Comparison of ENCODE assay signal across 8 cellular contexts in the genomic region with DNA sequence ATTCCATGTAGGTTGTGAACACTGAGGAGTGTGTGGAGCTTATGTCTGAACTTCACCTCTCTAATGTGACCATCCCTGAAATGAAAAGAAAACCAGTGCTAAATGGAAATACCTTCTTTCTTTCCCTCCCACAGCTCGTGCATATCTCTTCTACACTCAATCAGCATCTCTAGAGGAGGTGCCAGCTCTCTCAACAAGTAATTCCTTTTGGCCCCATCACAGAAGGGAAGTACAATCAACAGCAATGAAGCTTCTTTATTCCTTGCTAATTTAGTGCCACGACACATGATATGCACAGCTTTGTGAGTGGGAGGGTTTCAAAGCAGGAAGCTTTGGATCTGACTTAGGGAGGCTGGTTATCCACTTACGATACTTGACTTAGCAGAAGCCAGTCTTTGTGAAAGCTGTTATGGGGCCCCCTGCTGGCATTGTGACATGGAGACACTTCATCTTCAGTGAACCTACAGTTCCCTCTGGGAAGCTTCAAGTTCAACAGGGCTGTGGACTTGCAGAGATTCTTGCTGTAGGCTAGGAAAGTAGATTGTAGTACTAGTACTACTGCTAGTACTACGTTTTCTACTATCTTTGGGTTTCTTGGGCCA.
A peak's percentile ranks its signal among the peaks of the same experiment; 100 is the strongest.
DNase-seq lines count a peak whose midpoint lies in the region; ATAC-seq, FAIRE-seq and TF ChIP-seq lines count a peak whose summit lies in the region.

No MANE protein-coding gene starts in this region.

- H3K4me3 Mint-ChIP-seq in stimulated activated effector memory CD8-positive, alpha-beta T cell treated with anti-CD3 and anti-CD28 coated beads, Interleukin-12 subunit alpha, Interleukin-12 subunit beta, amount 100 ng/mL, for 72 hours = no peak overlapping the region

- H3K27me3 ChIP-seq in WERI-Rb-1 (ENCODE audit: insufficient read depth, low read depth, severe bottlenecking) (peaks cover 19% of the 10 kb centered on the region), pancreas (no peaks in the 10 kb centered on the region)

- H3K4me1 Mint-ChIP-seq in stimulated activated effector memory CD8-positive, alpha-beta T cell treated with anti-CD3 and anti-CD28 coated beads, Interleukin-12 subunit alpha, Interleukin-12 subunit beta, amount 100 ng/mL, for 72 hours = no peaks in the 10 kb centered on the region

- H3K4me3 ChIP-seq in WERI-Rb-1 (ENCODE audit: low read depth, low read length) (no peak overlapping the region), fibroblast of villous mesenchyme (ENCODE audit: low read depth, low read length) (no peak overlapping the region), pancreas (no peak overlapping the region)

- no peaks in the 10 kb centered on the region for H3K4me1 ChIP-seq in pancreas

- no peaks in the 10 kb centered on the region for H3K9me3 Mint-ChIP-seq in stimulated activated effector memory CD8-positive, alpha-beta T cell treated with anti-CD3 and anti-CD28 coated beads, Interleukin-12 subunit alpha, Interleukin-12 subunit beta, amount 100 ng/mL, for 72 hours

- peak; percentile 86 for TF ChIP-seq CTCF in WERI-Rb-1 (IDR thresholded peaks at IDR 0.05; ENCODE audit: low read depth, low read length)
- peak; percentile 82 for TF ChIP-seq CTCF in fibroblast of villous mesenchyme (IDR thresholded peaks at IDR 0.05; ENCODE audit: insufficient read depth, low read depth, low read length)
- peak; percentile 22 to 48 (median 38) for TF ChIP-seq CTCF in pancreas (IDR thresholded peaks at IDR 0.05)

- ATAC-seq in GM19463 (IDR thresholded peaks at IDR 0.05; ENCODE audit: unreplicated experiment) (peak; percentile 73), pancreas (peak in 3 of 4 donors; percentile 56 to 70 (median 57))
- no peak for ATAC-seq in stimulated activated effector memory CD8-positive, alpha-beta T cell treated with anti-CD3 and anti-CD28 coated beads, Interleukin-12 subunit alpha, Interleukin-12 subunit beta, amount 100 ng/mL, for 72 hours

- DNase-seq in CD1c-positive myeloid dendritic cell (ENCODE audit: extremely low spot score) = peak; percentile 85
- DNase-seq in NCI-H1092 treated with DMSO at 0.1 percent for 48 hours (lab: John Stamatoyannopoulos, UW) = peak; percentile 27
- DNase-seq in WERI-Rb-1 = peak; percentile 90
- DNase-seq in fibroblast of villous mesenchyme (ENCODE audit: low read depth) = peak; percentile 82
- peak in 5 of 6 donors; percentile 5 to 62 (median 36) for DNase-seq in pancreas
- DNase-seq in NCI-H2081 treated with DMSO at 0.1 percent for 48 hours (lab: John Stamatoyannopoulos, UW) = no peak
- no peak for DNase-seq in stimulated activated effector memory CD8-positive, alpha-beta T cell treated with anti-CD3 and anti-CD28 coated beads, Interleukin-12 subunit alpha, Interleukin-12 subunit beta, amount 100 ng/mL, for 72 hours (ENCODE audit: low spot score in 2 of 2)

- H3K9me3 ChIP-seq in WERI-Rb-1 (ENCODE audit: severe bottlenecking) (no peaks in the 10 kb centered on the region), pancreas (no peaks in the 10 kb centered on the region)

- no peak for FAIRE-seq in pancreas (lab: Jason Lieb, UNC)

- intact Hi-C loops in pancreas (cut with DNase I) = no loop called here

- H3K27ac ChIP-seq in WERI-Rb-1 (no peak overlapping the region), pancreas (no peak overlapping the region)

- WGBS in pancreas, 2 donors = 20 to 23% methylated on average over 4 of the region's 4 CpGs

- H3K36me3 ChIP-seq in WERI-Rb-1 (no peaks in the 10 kb centered on the region), pancreas (no peaks in the 10 kb centered on the region)

- no peaks in the 10 kb centered on the region for H3K36me3 Mint-ChIP-seq in stimulated activated effector memory CD8-positive, alpha-beta T cell treated with anti-CD3 and anti-CD28 coated beads, Interleukin-12 subunit alpha, Interleukin-12 subunit beta, amount 100 ng/mL, for 72 hours

- no peak overlapping the region for H3K27ac Mint-ChIP-seq in stimulated activated effector memory CD8-positive, alpha-beta T cell treated with anti-CD3 and anti-CD28 coated beads, Interleukin-12 subunit alpha, Interleukin-12 subunit beta, amount 100 ng/mL, for 72 hours

Comparison
In these comparisons a context has a peak if more than half of its experiments do, and no peak if none do; other contexts are left out.
1. DNase-seq: peak in CD1c-positive myeloid dendritic cell (single experiment), NCI-H1092 treated with DMSO at 0.1 percent for 48 hours (single experiment), WERI-Rb-1 (single experiment), fibroblast of villous mesenchyme (single experiment) and pancreas (5 of 6); none in NCI-H2081 treated with DMSO at 0.1 percent for 48 hours (single experiment) and stimulated activated effector memory CD8-positive, alpha-beta T cell treated with anti-CD3 and anti-CD28 coated beads, Interleukin-12 subunit alpha, Interleukin-12 subunit beta, amount 100 ng/mL, for 72 hours (0 of 2).
2. Peak in every context shown above with its lines, with median percentiles within 50 percentile points of each other: CTCF ChIP-seq.